ENCODE assay signal across 21 cellular contexts in the genomic region with DNA sequence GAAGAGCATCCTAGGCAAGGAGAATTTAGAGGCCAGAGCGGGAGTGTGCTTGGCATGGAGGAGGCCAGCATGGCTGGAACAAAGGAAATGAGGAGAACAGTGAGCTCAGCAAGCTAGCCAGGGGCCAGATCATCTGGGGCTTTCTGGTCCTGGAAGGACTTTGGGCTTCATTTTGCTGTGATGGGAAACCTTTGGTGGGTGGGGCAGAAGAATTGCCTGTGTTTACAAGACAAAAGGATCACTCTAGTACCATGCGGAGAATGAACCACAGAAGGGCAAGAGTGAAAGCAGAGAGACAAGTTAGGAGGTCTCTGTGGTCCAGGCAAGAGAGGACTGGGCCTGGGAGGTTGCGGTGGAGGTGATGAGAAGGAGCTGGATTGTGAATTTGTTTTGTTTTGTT.
DNase-seq lines count a peak whose midpoint lies in the region; ATAC-seq and TF ChIP-seq lines count a peak whose summit lies in the region.
"Had no signal": no experiment of that assay in that cellular context is flagged by ENCODE, and none has a peak within 500 bp of the region (broad histone marks: within the 10 kb centered on the region; RNA-seq: fewer than 3 reads in every experiment).

No MANE protein-coding gene starts in this region.

- H3K27ac Mint-ChIP-seq in H9 (0 out of 7 replicates have a peak overlapping the region, but pooled peaks of 1 of the 3 experiments have one; percentile 0), WTC11 (no peak overlapping the region), endodermal cell (no peak overlapping the region)
- H3K27ac Mint-ChIP-seq in activated naive CD4-positive, alpha-beta T cell treated with anti-CD3 and anti-CD28 coated beads for 36 hours = no peak overlapping the region
- no peak overlapping the region for H3K27ac Mint-ChIP-seq in activated T-helper 17 cell treated with anti-CD3 and anti-CD28 coated beads, Interleukin-2, amount 50 U/mL, for 72 hours
- H3K27ac Mint-ChIP-seq: B cell; CD4-positive, alpha-beta T cell; CD8-positive, alpha-beta T cell had no signal

- H2BK15ac ChIP-seq in H9 (ENCODE audit: low read depth, low read length) = no peak overlapping the region; the same call in 1 of the 2 replicates

- H3K27me3 ChIP-seq in H9 (ENCODE audit: insufficient read depth, low read length) (no peaks in the 10 kb centered on the region), endodermal cell (ENCODE audit: control insufficient read depth, insufficient read depth, low read length, poor library complexity, severe bottlenecking) (no peaks in the 10 kb centered on the region)
- H3K27me3 ChIP-seq: BLaER1 treated with 17β-estradiol and CSF1 and Interleukin-3, amounts not matched to agents 10 nM and 100 nM had no signal

- H3K9me3 Mint-ChIP-seq in H9 = no peaks in the 10 kb centered on the region
- 0 out of 2 replicates have a peak, but pooled peaks cover 8% of the 10 kb centered on the region for H3K9me3 Mint-ChIP-seq in WTC11
- no peaks in the 10 kb centered on the region for H3K9me3 Mint-ChIP-seq in endodermal cell
- no peaks in the 10 kb centered on the region for H3K9me3 Mint-ChIP-seq in activated naive CD4-positive, alpha-beta T cell treated with anti-CD3 and anti-CD28 coated beads for 36 hours
- no peaks in the 10 kb centered on the region for H3K9me3 Mint-ChIP-seq in activated T-helper 17 cell treated with anti-CD3 and anti-CD28 coated beads, Interleukin-2, amount 50 U/mL, for 72 hours
- H3K9me3 Mint-ChIP-seq: CD4-positive, alpha-beta T cell; CD8-positive, alpha-beta T cell had no signal

- H2BK120ac ChIP-seq in H9 (ENCODE audit: low read depth, low read length, poor library complexity, severe bottlenecking) = no peak overlapping the region

- no peaks in the 10 kb centered on the region for H3K79me2 ChIP-seq in H9 (ENCODE audit: insufficient read depth, low read length)

- no peaks in the 10 kb centered on the region for H3K9me3 ChIP-seq in H9 (ENCODE audit: control insufficient read depth, low read depth, low read length)
- no peaks in the 10 kb centered on the region for H3K9me3 ChIP-seq in endodermal cell (ENCODE audit: control insufficient read depth, low read length)
- H3K9me3 ChIP-seq: A549, Caco-2 had no signal

- no peak overlapping the region for H2AFZ ChIP-seq in H9 (ENCODE audit: low read length)

- H2BK12ac ChIP-seq in H9 (ENCODE audit: insufficient read length, low read depth, low read length) = no peak overlapping the region

- POLR2A ChIA-PET in WTC11 (lab: Charles Lee) = no interaction called here

- no peaks in the 10 kb centered on the region for H4K20me1 ChIP-seq in H9 (ENCODE audit: control insufficient read depth, insufficient read depth, insufficient read length)
- H4K20me1 ChIP-seq: BLaER1 treated with 17β-estradiol and CSF1 and Interleukin-3, amounts not matched to agents 10 nM and 100 nM had no signal

- no peak overlapping the region for H2AK5ac ChIP-seq in H9 (ENCODE audit: insufficient read length, low read length)

- no peak overlapping the region for H2BK20ac ChIP-seq in H9 (ENCODE audit: low read depth, low read length, poor library complexity, severe bottlenecking)

- H3K4me2 ChIP-seq in H9 (ENCODE audit: insufficient read depth, insufficient read length, low read length) = no peak overlapping the region
- H3K4me2 ChIP-seq: A549; BLaER1 treated with 17β-estradiol and CSF1 and Interleukin-3, amounts not matched to agents 10 nM and 100 nM had no signal

- H3K23me2 ChIP-seq in H9 (ENCODE audit: insufficient read length, low read depth, low read length, poor library complexity, severe bottlenecking) = no peaks in the 10 kb centered on the region

- DNase-seq in ELF-1 (ENCODE audit: low read depth, low spot score) = peak; percentile 73
- DNase-seq in H9 = peak; percentile 32
- DNase-seq in WTC11 (ENCODE audit: low spot score) = no peak
- peak; percentile 53 for DNase-seq in endodermal cell
- no peak for DNase-seq in activated naive CD4-positive, alpha-beta T cell treated with anti-CD3 and anti-CD28 coated beads for 36 hours
- DNase-seq in activated naive CD4-positive, alpha-beta T cell (lab: John Stamatoyannopoulos, UW) = no peak
- DNase-seq: AML-193; Caco-2; Calu3; CD4-positive, alpha-beta T cell; CD8-positive, alpha-beta T cell; DMS79 treated with DMSO at 0.1 percent for 48 hours; GDM1 had no signal

- CTCF ChIA-PET in WTC11 (lab: Charles Lee) = no interaction called here
- CTCF ChIA-PET in activated naive CD4-positive, alpha-beta T cell treated with anti-CD3 and anti-CD28 coated beads for 36 hours (lab: Charles Lee) = interaction anchor here (0.6 kb wide), 1 partner anchor 107 kb away, joined by 4 read pairs; no protein-coding TSS in a partner anchor

- H3K4me1 ChIP-seq in H9 (ENCODE audit: insufficient read depth, low read length) (0 out of 2 replicates have a peak, but pooled peaks cover 3% of the 10 kb centered on the region), endodermal cell (ENCODE audit: control insufficient read depth, insufficient read depth, low read length) (no peaks in the 10 kb centered on the region)
- H3K4me1 ChIP-seq: A549 had no signal

- no CpG with 5 or more reads among the region's 3 CpGs for WGBS in H9 (ENCODE audit: extremely low coverage, insufficient read length, low lambda C conversion rate)
- 96 to 100% methylated on average over 2 to 3 of the region's 3 CpGs for WGBS in endodermal cell (ENCODE audit: insufficient coverage in 1 of 2, insufficient read length in 1 of 2), 2 experiments

- intact Hi-C loops in activated naive CD4-positive, alpha-beta T cell treated with anti-CD3 and anti-CD28 coated beads for 36 hours (cut with micrococcal nuclease) = no loop called here

- no peak overlapping the region for H3T11ph ChIP-seq in H9 (ENCODE audit: low read length)

- no peak overlapping the region for H3K23ac ChIP-seq in H9 (ENCODE audit: insufficient read length, low read depth, low read length)

- TF ChIP-seq CTCF in H9 (conservative IDR thresholded peaks at IDR 0.05) (no peak), WTC11 (IDR thresholded peaks at IDR 0.05) (no peak), endodermal cell (conservative IDR thresholded peaks at IDR 0.05) (no peak)

- no peak overlapping the region for H3K4ac ChIP-seq in H9 (ENCODE audit: low read depth, low read length)

- H3K79me1 ChIP-seq in H9 (ENCODE audit: insufficient read depth, low read depth, low read length, poor library complexity, severe bottlenecking) = no peaks in the 10 kb centered on the region

- H3K36me3 ChIP-seq in endodermal cell (ENCODE audit: control insufficient read depth, insufficient read depth, low read length) = no peaks in the 10 kb centered on the region
- H3K36me3 ChIP-seq: BLaER1 treated with 17β-estradiol and CSF1 and Interleukin-3, amounts not matched to agents 10 nM and 100 nM had no signal

- H3K9ac ChIP-seq in H9 (ENCODE audit: extremely low read depth, insufficient read length, low read length) (no peak overlapping the region), endodermal cell (ENCODE audit: extremely low read depth, low read length, poor library complexity, severe bottlenecking) (no peak overlapping the region)
- H3K9ac ChIP-seq: BLaER1 treated with 17β-estradiol and CSF1 and Interleukin-3, amounts not matched to agents 10 nM and 100 nM had no signal

- H3K4me1 Mint-ChIP-seq in H9 (peaks cover 18% of the 10 kb centered on the region in 2 experiments), WTC11 (peaks cover 11% of the 10 kb centered on the region), endodermal cell (peaks cover 12% of the 10 kb centered on the region)
- H3K4me1 Mint-ChIP-seq in activated naive CD4-positive, alpha-beta T cell treated with anti-CD3 and anti-CD28 coated beads for 36 hours (ENCODE audit: low read depth) = peaks cover 3% of the 10 kb centered on the region
- peaks cover 4% of the 10 kb centered on the region for H3K4me1 Mint-ChIP-seq in activated T-helper 17 cell treated with anti-CD3 and anti-CD28 coated beads, Interleukin-2, amount 50 U/mL, for 72 hours
- H3K4me1 Mint-ChIP-seq: B cell had no signal

- peak; percentile 82 for ATAC-seq in WTC11
- no peak for ATAC-seq in HG03342 (IDR thresholded peaks at IDR 0.05; ENCODE audit: unreplicated experiment)
- ATAC-seq in activated T-helper 17 cell treated with anti-CD3 and anti-CD28 coated beads, Interleukin-2, amount 50 U/mL, for 72 hours (replicated peaks) = no peak
- ATAC-seq: A549; CD8-positive, alpha-beta T cell; GM12878 had no signal

- no peaks in the 10 kb centered on the region for H3K27me3 Mint-ChIP-seq in H9 (ENCODE audit: low read depth)
- no peaks in the 10 kb centered on the region for H3K27me3 Mint-ChIP-seq in WTC11 (ENCODE audit: low read depth)
- H3K27me3 Mint-ChIP-seq in endodermal cell (ENCODE audit: insufficient read depth) = no peaks in the 10 kb centered on the region
- no peaks in the 10 kb centered on the region for H3K27me3 Mint-ChIP-seq in activated naive CD4-positive, alpha-beta T cell treated with anti-CD3 and anti-CD28 coated beads for 36 hours (ENCODE audit: low read depth)
- H3K27me3 Mint-ChIP-seq in activated T-helper 17 cell treated with anti-CD3 and anti-CD28 coated beads, Interleukin-2, amount 50 U/mL, for 72 hours = no peaks in the 10 kb centered on the region
- H3K27me3 Mint-ChIP-seq: CD4-positive, alpha-beta T cell had no signal

- H3K18ac ChIP-seq in H9 (ENCODE audit: insufficient read length, low read depth, low read length) = no peak overlapping the region

- H2BK5ac ChIP-seq in H9 (ENCODE audit: insufficient read length, low read length) = no peak overlapping the region

- H3K36me3 Mint-ChIP-seq in H9 (ENCODE audit: insufficient read depth in 1 of 3, low read depth in 3 of 3) (no peaks in the 10 kb centered on the region), WTC11 (no peaks in the 10 kb centered on the region), endodermal cell (ENCODE audit: low read depth) (no peaks in the 10 kb centered on the region)
- H3K36me3 Mint-ChIP-seq in activated naive CD4-positive, alpha-beta T cell treated with anti-CD3 and anti-CD28 coated beads for 36 hours (ENCODE audit: low read depth) = no peaks in the 10 kb centered on the region
- H3K36me3 Mint-ChIP-seq in activated T-helper 17 cell treated with anti-CD3 and anti-CD28 coated beads, Interleukin-2, amount 50 U/mL, for 72 hours (ENCODE audit: low read depth) = no peaks in the 10 kb centered on the region

- H3K4me3 Mint-ChIP-seq in H9 (no peak overlapping the region), WTC11 (no peak overlapping the region), endodermal cell (no peak overlapping the region)
- no peak overlapping the region for H3K4me3 Mint-ChIP-seq in activated naive CD4-positive, alpha-beta T cell treated with anti-CD3 and anti-CD28 coated beads for 36 hours
- H3K4me3 Mint-ChIP-seq in activated T-helper 17 cell treated with anti-CD3 and anti-CD28 coated beads, Interleukin-2, amount 50 U/mL, for 72 hours = no peak overlapping the region
- H3K4me3 Mint-ChIP-seq: B cell; CD4-positive, alpha-beta T cell; CD8-positive, alpha-beta T cell had no signal

- H3K56ac ChIP-seq in H9 (ENCODE audit: insufficient read length, low read depth, low read length) = no peak overlapping the region

- no peak overlapping the region for H3K14ac ChIP-seq in H9 (ENCODE audit: insufficient read depth, low read length)

- no peak overlapping the region for H4K5ac ChIP-seq in H9 (ENCODE audit: insufficient read length, low read depth, low read length)

- no peak overlapping the region for H4K8ac ChIP-seq in H9 (replicated peaks; ENCODE audit: insufficient read length, low read depth, low read length)

- no peak overlapping the region for H4K91ac ChIP-seq in H9 (ENCODE audit: insufficient read length, low read depth, low read length)

- H3K27ac ChIP-seq in H9 (ENCODE audit: insufficient read length, low read depth, low read length) = no peak overlapping the region
- H3K27ac ChIP-seq in endodermal cell (ENCODE audit: low read depth, low read length) = no peak overlapping the region
- H3K27ac ChIP-seq: 22Rv1; A549; BLaER1 treated with 17β-estradiol and CSF1 and Interleukin-3, amounts not matched to agents 10 nM and 100 nM; C4-2B had no signal

- H3K4me3 ChIP-seq in endodermal cell (ENCODE audit: low read length) = no peak overlapping the region
- H3K4me3 ChIP-seq: A549; BLaER1 treated with 17β-estradiol and CSF1 and Interleukin-3, amounts not matched to agents 10 nM and 100 nM; GM12878 had no signal

Comparison
In these comparisons a context has a peak if more than half of its experiments do, and no peak if none do; other contexts are left out.
1. DNase-seq: peak in ELF-1 (single experiment), H9 (single experiment) and endodermal cell (single experiment); none in WTC11 (single experiment), activated naive CD4-positive, alpha-beta T cell treated with anti-CD3 and anti-CD28 coated beads for 36 hours (single experiment) and activated naive CD4-positive, alpha-beta T cell (0 of 4).